In the genomic region with DNA sequence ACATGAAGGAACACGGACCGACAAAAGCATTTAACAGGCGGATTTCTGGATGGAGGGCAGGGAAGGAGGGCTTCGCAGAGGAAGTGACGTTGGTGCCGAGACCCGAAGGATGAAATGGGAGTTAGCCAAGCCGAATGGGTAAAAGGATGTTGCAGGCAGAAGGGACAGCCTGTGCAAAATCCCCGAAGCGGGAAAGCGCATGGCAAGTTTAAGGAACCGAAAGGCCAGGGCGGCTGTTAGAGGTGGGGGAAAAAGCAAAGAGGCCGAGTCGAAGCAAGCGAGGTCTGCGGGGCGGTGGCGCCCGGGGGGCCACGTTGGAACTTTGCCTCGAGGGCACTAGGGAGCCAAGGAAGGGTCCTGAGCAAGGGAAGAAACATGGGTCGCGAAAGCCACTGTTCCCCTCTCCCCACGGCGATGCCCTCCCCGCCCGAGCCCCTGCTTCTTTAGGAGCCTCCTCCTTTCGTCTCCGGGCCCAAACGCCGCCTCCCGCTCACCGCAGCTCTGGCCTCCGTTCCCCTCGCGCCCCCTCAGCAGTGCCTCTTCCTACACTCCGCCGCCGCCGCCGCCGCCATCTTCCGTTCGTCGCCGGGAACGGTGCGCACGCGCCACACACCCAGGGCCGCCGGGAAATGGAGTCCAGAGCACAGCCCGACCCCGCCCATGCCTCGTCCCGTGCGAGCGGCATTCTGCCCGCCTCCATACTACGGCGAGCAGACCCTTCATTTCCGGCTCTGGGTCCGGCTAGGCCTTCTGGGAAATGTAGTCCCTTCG, we compare ENCODE assay signal across 1 cellular context.
TF ChIP-seq lines count a peak whose summit lies in the region.

SYMPK (minus strand) TSS at position 584 of the 771 bp plus-strand sequence. CDS start 8,652 bp downstream, outside the sequence.

TF ChIP-seq in HEK293, 187 proteins besides CTCF, POLR2A, EP300 and RAD21 (continued from another document and continues in another):
- peak; percentile 87 for TF ChIP-seq ZBTB6 (tag by site-specific recombination; IDR thresholded peaks at IDR 0.05)
- TF ChIP-seq, protein P1, sequence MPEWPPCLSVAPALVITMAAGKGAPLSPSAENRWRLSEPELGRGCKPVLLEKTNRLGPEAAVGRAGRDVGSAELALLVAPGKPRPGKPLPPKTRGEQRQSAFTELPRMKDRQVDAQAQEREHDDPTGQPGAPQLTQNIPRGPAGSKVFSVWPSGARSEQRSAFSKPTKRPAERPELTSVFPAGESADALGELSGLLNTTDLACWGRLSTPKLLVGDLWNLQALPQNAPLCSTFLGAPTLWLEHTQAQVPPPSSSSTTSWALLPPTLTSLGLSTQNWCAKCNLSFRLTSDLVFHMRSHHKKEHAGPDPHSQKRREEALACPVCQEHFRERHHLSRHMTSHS (tag by site-specific recombination; IDR thresholded peaks at IDR 0.05) = no peak
- no peak for TF ChIP-seq HOXA7 (CRISPR knock-in tag; IDR thresholded peaks at IDR 0.05; ENCODE audit: borderline replicate concordance)
- TF ChIP-seq ZNF837 (tag by site-specific recombination; IDR thresholded peaks at IDR 0.05) = no peak
- peak; percentile 11; the same call in 1 of the 2 replicates for TF ChIP-seq ZBTB7A (tag by site-specific recombination; IDR thresholded peaks at IDR 0.05; ENCODE audit: low read depth)
- no peak; the same call in 1 of the 2 replicates for TF ChIP-seq YY1 (tag by site-specific recombination; IDR thresholded peaks at IDR 0.05)
- TF ChIP-seq, protein P2, sequence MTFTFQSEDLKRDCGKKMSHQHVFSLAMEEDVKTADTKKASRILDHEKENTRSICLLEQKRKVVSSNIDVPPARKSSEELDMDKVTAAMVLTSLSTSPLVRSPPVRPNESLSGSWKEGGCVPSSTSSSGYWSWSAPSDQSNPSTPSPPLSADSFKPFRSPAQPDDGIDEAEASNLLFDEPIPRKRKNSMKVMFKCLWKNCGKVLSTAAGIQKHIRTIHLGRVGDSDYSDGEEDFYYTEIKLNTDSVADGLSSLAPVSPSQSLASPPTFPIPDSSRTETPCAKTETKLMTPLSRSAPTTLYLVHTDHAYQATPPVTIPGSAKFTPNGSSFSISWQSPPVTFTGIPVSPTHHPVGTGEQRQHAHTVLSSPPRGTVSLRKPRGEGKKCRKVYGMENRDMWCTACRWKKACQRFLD (tag by site-specific recombination; IDR thresholded peaks at IDR 0.05) = no peak
- peak; percentile 46; the same call in 1 of the 2 replicates for TF ChIP-seq ZNF561 (tag by site-specific recombination; IDR thresholded peaks at IDR 0.05; ENCODE audit: borderline replicate concordance)
- TF ChIP-seq, protein P3, sequence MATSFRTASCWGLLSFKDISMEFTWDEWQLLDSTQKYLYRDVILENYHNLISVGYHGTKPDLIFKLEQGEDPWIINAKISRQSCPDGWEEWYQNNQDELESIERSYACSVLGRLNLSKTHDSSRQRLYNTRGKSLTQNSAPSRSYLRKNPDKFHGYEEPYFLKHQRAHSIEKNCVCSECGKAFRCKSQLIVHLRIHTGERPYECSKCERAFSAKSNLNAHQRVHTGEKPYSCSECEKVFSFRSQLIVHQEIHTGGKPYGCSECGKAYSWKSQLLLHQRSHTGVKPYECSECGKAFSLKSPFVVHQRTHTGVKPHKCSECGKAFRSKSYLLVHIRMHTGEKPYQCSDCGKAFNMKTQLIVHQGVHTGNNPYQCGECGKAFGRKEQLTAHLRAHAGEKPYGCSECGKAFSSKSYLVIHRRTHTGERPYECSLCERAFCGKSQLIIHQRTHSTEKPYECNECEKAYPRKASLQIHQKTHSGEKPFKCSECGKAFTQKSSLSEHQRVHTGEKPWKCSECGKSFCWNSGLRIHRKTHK (tag by site-specific recombination; IDR thresholded peaks at IDR 0.05) = no peak
- peak; percentile 85; the same call in 1 of the 2 replicates for TF ChIP-seq TCF7L2 (IDR thresholded peaks at IDR 0.05; ENCODE audit: borderline replicate concordance, low read depth, low read length)
- 0 out of 2 replicates have a peak, but pooled peaks have one; percentile 15 for TF ChIP-seq ZNF239 (tag by site-specific recombination; IDR thresholded peaks at IDR 0.05)
- TF ChIP-seq ZNF221 (tag by site-specific recombination; IDR thresholded peaks at IDR 0.05; ENCODE audit: borderline replicate concordance) = no peak
- no peak for TF ChIP-seq ZNF544 (tag by site-specific recombination; IDR thresholded peaks at IDR 0.05)
- TF ChIP-seq, protein P4, sequence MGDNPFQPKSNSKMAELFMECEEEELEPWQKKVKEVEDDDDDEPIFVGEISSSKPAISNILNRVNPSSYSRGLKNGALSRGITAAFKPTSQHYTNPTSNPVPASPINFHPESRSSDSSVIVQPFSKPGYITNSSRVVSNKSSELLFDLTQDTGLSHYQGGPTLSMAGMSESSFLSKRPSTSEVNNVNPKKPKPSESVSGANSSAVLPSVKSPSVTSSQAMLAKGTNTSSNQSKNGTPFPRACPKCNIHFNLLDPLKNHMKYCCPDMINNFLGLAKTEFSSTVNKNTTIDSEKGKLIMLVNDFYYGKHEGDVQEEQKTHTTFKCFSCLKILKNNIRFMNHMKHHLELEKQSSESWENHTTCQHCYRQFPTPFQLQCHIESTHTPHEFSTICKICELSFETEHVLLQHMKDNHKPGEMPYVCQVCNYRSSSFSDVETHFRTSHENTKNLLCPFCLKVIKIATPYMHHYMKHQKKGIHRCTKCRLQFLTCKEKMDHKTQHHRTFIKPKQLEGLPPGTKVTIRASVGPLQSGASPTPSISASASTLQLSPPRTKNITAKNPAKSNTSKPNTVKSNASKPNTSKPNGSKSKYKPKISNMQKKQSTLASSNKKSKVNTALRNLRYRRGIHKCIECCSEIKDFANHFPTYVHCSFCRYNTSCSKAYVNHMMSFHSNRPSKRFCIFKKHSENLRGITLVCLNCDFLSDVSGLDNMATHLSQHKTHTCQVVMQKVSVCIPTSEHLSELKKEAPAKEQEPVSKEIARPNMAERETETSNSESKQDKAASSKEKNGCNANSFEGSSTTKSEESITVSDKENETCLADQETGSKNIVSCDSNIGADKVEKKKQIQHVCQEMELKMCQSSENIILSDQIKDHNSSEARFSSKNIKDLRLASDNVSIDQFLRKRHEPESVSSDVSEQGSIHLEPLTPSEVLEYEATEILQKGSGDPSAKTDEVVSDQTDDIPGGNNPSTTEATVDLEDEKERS (tag by site-specific recombination; IDR thresholded peaks at IDR 0.05) = no peak
- TF ChIP-seq ZNF610 (tag by site-specific recombination; IDR thresholded peaks at IDR 0.05; ENCODE audit: borderline replicate concordance) = peak; percentile 70
- no peak for TF ChIP-seq ZNF248 (tag by site-specific recombination; IDR thresholded peaks at IDR 0.05)
- no peak for TF ChIP-seq PRDM1 (tag by site-specific recombination; IDR thresholded peaks at IDR 0.05)
- TF ChIP-seq PRDM6 (tag by site-specific recombination; IDR thresholded peaks at IDR 0.05) = no peak
- no peak for TF ChIP-seq ATF2 (tag by site-specific recombination; IDR thresholded peaks at IDR 0.05; ENCODE audit: low read depth)
- no peak for TF ChIP-seq ZNF350 (tag by site-specific recombination; IDR thresholded peaks at IDR 0.05)
- no peak for TF ChIP-seq ZNF266 (tag by site-specific recombination; IDR thresholded peaks at IDR 0.05; ENCODE audit: low read depth)
- TF ChIP-seq ZNF529 (tag by site-specific recombination; IDR thresholded peaks at IDR 0.05; ENCODE audit: insufficient replicate concordance) = no peak
- TF ChIP-seq, protein P5, sequence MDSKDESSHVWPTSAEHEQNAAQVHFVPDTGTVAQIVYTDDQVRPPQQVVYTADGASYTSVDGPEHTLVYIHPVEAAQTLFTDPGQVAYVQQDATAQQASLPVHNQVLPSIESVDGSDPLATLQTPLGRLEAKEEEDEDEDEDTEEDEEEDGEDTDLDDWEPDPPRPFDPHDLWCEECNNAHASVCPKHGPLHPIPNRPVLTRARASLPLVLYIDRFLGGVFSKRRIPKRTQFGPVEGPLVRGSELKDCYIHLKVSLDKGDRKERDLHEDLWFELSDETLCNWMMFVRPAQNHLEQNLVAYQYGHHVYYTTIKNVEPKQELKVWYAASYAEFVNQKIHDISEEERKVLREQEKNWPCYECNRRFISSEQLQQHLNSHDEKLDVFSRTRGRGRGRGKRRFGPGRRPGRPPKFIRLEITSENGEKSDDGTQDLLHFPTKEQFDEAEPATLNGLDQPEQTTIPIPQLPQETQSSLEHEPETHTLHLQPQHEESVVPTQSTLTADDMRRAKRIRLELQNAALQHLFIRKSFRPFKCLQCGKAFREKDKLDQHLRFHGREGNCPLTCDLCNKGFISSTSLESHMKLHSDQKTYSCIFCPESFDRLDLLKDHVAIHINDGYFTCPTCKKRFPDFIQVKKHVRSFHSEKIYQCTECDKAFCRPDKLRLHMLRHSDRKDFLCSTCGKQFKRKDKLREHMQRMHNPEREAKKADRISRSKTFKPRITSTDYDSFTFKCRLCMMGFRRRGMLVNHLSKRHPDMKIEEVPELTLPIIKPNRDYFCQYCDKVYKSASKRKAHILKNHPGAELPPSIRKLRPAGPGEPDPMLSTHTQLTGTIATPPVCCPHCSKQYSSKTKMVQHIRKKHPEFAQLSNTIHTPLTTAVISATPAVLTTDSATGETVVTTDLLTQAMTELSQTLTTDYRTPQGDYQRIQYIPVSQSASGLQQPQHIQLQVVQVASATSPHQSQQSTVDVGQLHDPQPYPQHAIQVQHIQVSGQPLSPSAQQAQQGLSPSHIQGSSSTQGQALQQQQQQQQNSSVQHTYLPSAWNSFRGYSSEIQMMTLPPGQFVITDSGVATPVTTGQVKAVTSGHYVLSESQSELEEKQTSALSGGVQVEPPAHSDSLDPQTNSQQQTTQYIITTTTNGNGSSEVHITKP (tag by site-specific recombination; IDR thresholded peaks at IDR 0.05) = peak; percentile 74
- TF ChIP-seq ZNF585B (tag by site-specific recombination; IDR thresholded peaks at IDR 0.05) = no peak
- TF ChIP-seq ZNF157 (tag by site-specific recombination; IDR thresholded peaks at IDR 0.05) = no peak
- no peak for TF ChIP-seq ZNF654 (tag by site-specific recombination; IDR thresholded peaks at IDR 0.05; ENCODE audit: low read depth)
- TF ChIP-seq MEIS1 (CRISPR knock-in tag; IDR thresholded peaks at IDR 0.05; ENCODE audit: borderline replicate concordance) = no peak
- TF ChIP-seq ZNF670 (tag by site-specific recombination; IDR thresholded peaks at IDR 0.05; ENCODE audit: low read depth) = no peak
- peak; percentile 90 for TF ChIP-seq SP2 (tag by site-specific recombination; IDR thresholded peaks at IDR 0.05)
- TF ChIP-seq KLF9 (tag by site-specific recombination; IDR thresholded peaks at IDR 0.05; ENCODE audit: low read depth) = peak; percentile 89
- TF ChIP-seq ZNF121 (tag by site-specific recombination; IDR thresholded peaks at IDR 0.05) = no peak
- TF ChIP-seq ZNF211 (tag by site-specific recombination; IDR thresholded peaks at IDR 0.05; ENCODE audit: low read depth) = no peak
- TF ChIP-seq, protein P6, sequence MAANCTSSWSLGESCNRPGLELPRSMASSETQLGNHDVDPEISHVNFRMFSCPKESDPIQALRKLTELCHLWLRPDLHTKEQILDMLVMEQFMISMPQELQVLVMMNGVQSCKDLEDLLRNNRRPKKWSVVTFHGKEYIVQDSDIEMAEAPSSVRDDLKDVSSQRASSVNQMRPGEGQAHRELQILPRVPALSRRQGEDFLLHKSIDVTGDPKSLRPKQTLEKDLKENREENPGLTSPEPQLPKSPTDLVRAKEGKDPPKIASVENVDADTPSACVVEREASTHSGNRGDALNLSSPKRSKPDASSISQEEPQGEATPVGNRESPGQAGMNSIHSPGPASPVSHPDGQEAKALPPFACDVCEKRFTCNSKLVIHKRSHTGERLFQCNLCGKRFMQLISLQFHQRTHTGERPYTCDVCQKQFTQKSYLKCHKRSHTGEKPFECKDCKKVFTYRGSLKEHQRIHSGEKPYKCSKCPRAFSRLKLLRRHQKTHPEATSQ (tag by site-specific recombination; IDR thresholded peaks at IDR 0.05) = 0 out of 2 replicates have a peak, but pooled peaks have one; percentile 74
- no peak for TF ChIP-seq RBAK (tag by site-specific recombination; IDR thresholded peaks at IDR 0.05)
- no peak for TF ChIP-seq BCL11A (tag by site-specific recombination; IDR thresholded peaks at IDR 0.05; ENCODE audit: low read depth)
- peak; percentile 46; the same call in 1 of the 2 replicates for TF ChIP-seq KLF16 (tag by site-specific recombination; IDR thresholded peaks at IDR 0.05)
- no peak for TF ChIP-seq ZNF138 (tag by site-specific recombination; IDR thresholded peaks at IDR 0.05; ENCODE audit: borderline replicate concordance)
- TF ChIP-seq, protein P7, sequence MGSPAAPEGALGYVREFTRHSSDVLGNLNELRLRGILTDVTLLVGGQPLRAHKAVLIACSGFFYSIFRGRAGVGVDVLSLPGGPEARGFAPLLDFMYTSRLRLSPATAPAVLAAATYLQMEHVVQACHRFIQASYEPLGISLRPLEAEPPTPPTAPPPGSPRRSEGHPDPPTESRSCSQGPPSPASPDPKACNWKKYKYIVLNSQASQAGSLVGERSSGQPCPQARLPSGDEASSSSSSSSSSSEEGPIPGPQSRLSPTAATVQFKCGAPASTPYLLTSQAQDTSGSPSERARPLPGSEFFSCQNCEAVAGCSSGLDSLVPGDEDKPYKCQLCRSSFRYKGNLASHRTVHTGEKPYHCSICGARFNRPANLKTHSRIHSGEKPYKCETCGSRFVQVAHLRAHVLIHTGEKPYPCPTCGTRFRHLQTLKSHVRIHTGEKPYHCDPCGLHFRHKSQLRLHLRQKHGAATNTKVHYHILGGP (tag by site-specific recombination; IDR thresholded peaks at IDR 0.05) = no peak
- no peak for TF ChIP-seq ZNF548 (tag by site-specific recombination; IDR thresholded peaks at IDR 0.05)
- no peak for TF ChIP-seq ZIC2 (tag by site-specific recombination; IDR thresholded peaks at IDR 0.05)
